8 cellular contexts compared by ENCODE assay signal in the genomic region with DNA sequence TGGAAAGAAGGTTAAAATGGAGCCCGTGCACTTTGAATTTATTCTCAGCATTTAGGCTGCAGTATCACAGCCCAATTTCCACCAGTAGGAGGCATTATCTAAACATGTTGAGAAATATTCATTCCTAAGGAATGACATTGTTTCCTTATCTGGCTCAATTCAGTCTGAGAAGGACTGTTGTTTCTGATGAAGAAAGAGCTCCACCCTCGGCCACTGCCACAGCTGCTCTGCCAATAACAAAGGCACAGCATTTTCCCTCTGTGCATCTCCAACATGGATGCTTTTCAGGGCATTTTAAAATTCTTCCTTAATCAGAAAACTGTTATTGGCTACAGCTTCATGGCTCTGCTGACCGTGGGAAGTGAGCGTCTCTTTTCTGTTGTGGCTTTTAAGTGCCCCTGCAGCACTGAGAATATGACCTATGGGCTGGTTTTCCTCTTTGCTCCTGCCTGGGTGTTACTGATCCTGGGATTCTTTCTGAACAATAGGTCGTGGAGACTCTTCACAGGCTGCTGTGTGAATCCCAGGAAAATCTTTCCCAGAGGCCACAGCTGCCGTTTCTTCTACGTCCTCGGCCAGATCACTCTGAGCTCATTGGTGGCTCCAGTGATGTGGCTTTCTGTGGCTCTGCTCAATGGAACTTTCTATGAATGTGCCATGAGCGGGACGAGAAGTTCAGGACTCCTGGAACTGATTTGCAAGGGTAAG. TPM values are rescaled to one million over a fixed set of nuclear protein-coding genes. Genes with fewer than 3 reads are reported as not detected.
DNase-seq lines count a peak whose midpoint lies in the region; ATAC-seq, FAIRE-seq and TF ChIP-seq lines count a peak whose summit lies in the region.

A gene with protein sequence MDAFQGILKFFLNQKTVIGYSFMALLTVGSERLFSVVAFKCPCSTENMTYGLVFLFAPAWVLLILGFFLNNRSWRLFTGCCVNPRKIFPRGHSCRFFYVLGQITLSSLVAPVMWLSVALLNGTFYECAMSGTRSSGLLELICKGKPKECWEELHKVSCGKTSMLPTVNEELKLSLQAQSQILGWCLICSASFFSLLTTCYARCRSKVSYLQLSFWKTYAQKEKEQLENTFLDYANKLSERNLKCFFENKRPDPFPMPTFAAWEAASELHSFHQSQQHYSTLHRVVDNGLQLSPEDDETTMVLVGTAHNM (plus strand): TSS at position 216 of the 708 bp plus-strand sequence. CDS start 58 bp downstream, at position 274.

- intact Hi-C loops in GM12878 (cut with micrococcal nuclease; ENCODE audit: unreplicated experiment) (no loop called here), kidney (cut with DNase I) (no loop called here)

- peak within 1 kb of the TSS; percentile 54; the same call in 1 of the 2 replicates for H3K4me2 ChIP-seq in GM12878 (ENCODE audit: control insufficient read depth, insufficient read depth)

- TF ChIP-seq CTCF in AG10803 (conservative IDR thresholded peaks at IDR 0.05; ENCODE audit: low read length) (peak; percentile 80), GM12878 (IDR thresholded peaks at IDR 0.05 in 2 of 3, conservative IDR thresholded peaks at IDR 0.05 in 1 of 3; ENCODE audit: control insufficient read depth in 2 of 3, extremely low read depth in 1 of 3, insufficient read depth in 1 of 3, low read depth in 3 of 3, low read length in 3 of 3) (peak in 1 of 3 experiments; percentile 24; a peak in 1 of 6 replicates), kidney (IDR thresholded peaks at IDR 0.05; ENCODE audit: borderline replicate concordance, extremely low read depth, insufficient read depth) (peak; percentile 41)

- RAD21 ChIA-PET in GM12878 (lab: Charles Lee; ENCODE audit: unreplicated experiment): interaction anchor here (0.7 to 1.5 kb wide), 2 partner anchors 42 to 224 kb away, joined by 3 to 5 read pairs; partner anchors contain the start of gene CALHM4

- H2AFZ ChIP-seq in GM12878 (ENCODE audit: control insufficient read depth, low read depth, low read length): peak within 1 kb of the TSS; percentile 61

- 56% methylated on average over 10 of the region's 10 CpGs for WGBS in GM12878 (ENCODE audit: insufficient coverage, insufficient replicate concordance, low lambda C conversion rate, missing lambda C conversion rate)

- H3K27me3 ChIP-seq in HUES48 (ENCODE audit: control insufficient read depth, insufficient read depth, low read length): no peaks in the 10 kb centered on the region
- no peaks in the 10 kb centered on the region; a peak in 1 of 4 replicates for H3K27me3 ChIP-seq in GM12878 (replicated peaks in 1 of 2; ENCODE audit: control insufficient read depth in 2 of 2, insufficient read depth in 2 of 2, low read length in 1 of 2)
- no peaks in the 10 kb centered on the region for H3K27me3 ChIP-seq in subcutaneous abdominal adipose tissue (ENCODE audit: control insufficient read depth in 5 of 5, insufficient read depth in 4 of 5, low read length in 5 of 5)

- SMC1A ChIA-PET in GM12878 (lab: Charles Lee; ENCODE audit: uncharacterized antibody, unreplicated experiment): interaction anchor here (0.9 to 2.0 kb wide), 4 partner anchors 11 to 223 kb away, joined by 3 to 13 read pairs (median 4); no protein-coding TSS in a partner anchor

- H4K20me1 ChIP-seq in GM12878 (ENCODE audit: control insufficient read depth, insufficient read depth): no peaks in the 10 kb centered on the region

- peaks cover 10% of the 10 kb centered on the region for H3K4me1 ChIP-seq in HUES48 (ENCODE audit: control insufficient read depth, insufficient read depth, low read length)
- peaks cover 9% of the 10 kb centered on the region for H3K4me1 ChIP-seq in GM12878 (ENCODE audit: control insufficient read depth, insufficient read depth, low read length)
- H3K4me1 ChIP-seq in kidney (ENCODE audit: control insufficient read depth in 1 of 2, insufficient read depth in 1 of 2, low read depth in 1 of 2, low read length in 2 of 2): no peaks in the 10 kb centered on the region
- peaks cover 0 to 32% (median 20%) of the 10 kb centered on the region in 5 donors for H3K4me1 ChIP-seq in subcutaneous abdominal adipose tissue (ENCODE audit: control insufficient read depth in 5 of 5, insufficient read depth in 5 of 5, low read length in 5 of 5)

- H3K4me3 ChIP-seq in AG10803 (ENCODE audit: low read length) (peak within 1 kb of the TSS; percentile 67), HUES48 (ENCODE audit: low read depth, low read length) (no peak within 1 kb of the TSS), GM12878 (no peak within 1 kb of the TSS), kidney (ENCODE audit: low read length in 2 of 2) (peak within 1 kb of the TSS; percentile 49 to 56), subcutaneous abdominal adipose tissue (ENCODE audit: low read depth in 1 of 5, low read length in 5 of 5) (peak within 1 kb of the TSS; percentile 69 to 78 (median 74))

- POLR2A ChIA-PET in GM12878 (lab: Charles Lee): no interaction called here

- CTCF ChIA-PET in GM12878 (lab: Yijun Ruan, JAX): interaction anchor here (0.8 to 5.2 kb wide), 4 partner anchors 15 to 224 kb away, joined by 3 to 34 read pairs (median 12); no protein-coding TSS in a partner anchor

- DNase-seq in AG10803 (ENCODE audit: low read depth): peak; percentile 90
- no peak for DNase-seq in GM12878 (ENCODE audit: low read depth, low spot score)
- DNase-seq in kidney: no peak
- no peak for DNase-seq in T-helper 9 cell
- DNase-seq in NCI-H524 (lab: John Stamatoyannopoulos, UW): no peak

- H3K36me3 ChIP-seq in HUES48 (ENCODE audit: control insufficient read depth, insufficient read depth, low read length): no peaks in the 10 kb centered on the region
- H3K36me3 ChIP-seq in GM12878 (ENCODE audit: control insufficient read depth in 2 of 2, insufficient read depth in 2 of 2, low read length in 1 of 2): no peaks in the 10 kb centered on the region
- no peaks in the 10 kb centered on the region for H3K36me3 ChIP-seq in kidney (ENCODE audit: control insufficient read depth in 1 of 2, insufficient read depth in 2 of 2, low read length in 2 of 2)
- peaks cover 5 to 10% (median 8%) of the 10 kb centered on the region in 5 donors for H3K36me3 ChIP-seq in subcutaneous abdominal adipose tissue (ENCODE audit: control insufficient read depth in 5 of 5, insufficient read depth in 5 of 5, low read length in 5 of 5)

- no peaks in the 10 kb centered on the region for H3K9me3 ChIP-seq in HUES48 (ENCODE audit: control insufficient read depth, insufficient read depth, low read length)
- no peaks in the 10 kb centered on the region for H3K9me3 ChIP-seq in GM12878 (replicated peaks; ENCODE audit: control insufficient read depth, insufficient read depth, low read length)
- no peaks in the 10 kb centered on the region for H3K9me3 ChIP-seq in kidney (ENCODE audit: control insufficient read depth in 1 of 2, low read length in 2 of 2)
- no peaks in the 10 kb centered on the region for H3K9me3 ChIP-seq in subcutaneous abdominal adipose tissue (ENCODE audit: control insufficient read depth in 5 of 5, low read length in 5 of 5)

- H3K79me2 ChIP-seq in GM12878 (ENCODE audit: control insufficient read depth, insufficient read depth, low read length): no peaks in the 10 kb centered on the region

- H3K27ac ChIP-seq in HUES48 (ENCODE audit: low read depth, low read length) (peak within 1 kb of the TSS; percentile 72), GM12878 (ENCODE audit: control insufficient read depth, insufficient read depth) (no peak within 1 kb of the TSS), kidney (ENCODE audit: low read depth in 2 of 2, low read length in 2 of 2) (peak within 1 kb of the TSS; percentile 69 to 80), subcutaneous abdominal adipose tissue (ENCODE audit: low read depth, low read length) (peak within 1 kb of the TSS; percentile 87)

- no peak for TF ChIP-seq EP300 in GM12878 (IDR thresholded peaks at IDR 0.05; ENCODE audit: borderline replicate concordance in 1 of 2, control insufficient read depth in 1 of 2, low read depth in 2 of 2, low read length in 2 of 2)

- in situ Hi-C loops in GM12878 (cut with MboI): no loop called here

- FAIRE-seq in GM12878 (lab: Jason Lieb, UNC) (no peak), kidney (lab: Jason Lieb, UNC) (peak; percentile 47)

- no TSS peak for BruUV-seq in GM12878 (replicated peaks; lab: Mats Ljungman, UMichigan)

- TF ChIP-seq RAD21 in GM12878 (IDR thresholded peaks at IDR 0.05; ENCODE audit: insufficient read depth, low read depth, low read length): 0 out of 2 replicates have a peak, but pooled peaks have one; percentile 2

- ATAC-seq in GM12878 (no peak), HG02759 (IDR thresholded peaks at IDR 0.05; ENCODE audit: unreplicated experiment) (no peak)

- H3K9ac ChIP-seq in HUES48 (ENCODE audit: low read depth, low read length): no peak within 1 kb of the TSS
- H3K9ac ChIP-seq in GM12878 (ENCODE audit: control insufficient read depth, insufficient read depth, low read length): 0 out of 2 replicates have a peak within 1 kb of the TSS, but pooled peaks have one; percentile 21
- peak within 1 kb of the TSS in 1 of 2 donors; percentile 64 for H3K9ac ChIP-seq in kidney (ENCODE audit: low read length in 2 of 2)
- H3K9ac ChIP-seq in subcutaneous abdominal adipose tissue (ENCODE audit: low read length in 5 of 5): peak within 1 kb of the TSS; percentile 66 to 88 (median 81)

- TF ChIP-seq POLR2A in GM12878 (IDR thresholded peaks at IDR 0.05; ENCODE audit: low read depth, low read length): no peak

TF ChIP-seq in GM12878, 131 proteins besides CTCF, POLR2A, EP300 and RAD21 (continues in another document):
- TF ChIP-seq RELA (IDR thresholded peaks at IDR 0.05; ENCODE audit: borderline replicate concordance, partially characterized antibody): no peak

RNA-seq across cellular contexts. Expression of the gene that starts here (rescaled TPM):
- total RNA-seq in GM12878 (2013; cell fraction: nucleolus; rRNA removed): not detected in 2 replicates
- total RNA-seq in GM12878 (2014; rRNA removed) (not detected in 2 replicates), GM12878 (2014; rRNA removed; fragmentation: Illumina TruSeq; extraction: Trizol) (not detected in 2 replicates), GM12878 (2021) (not detected in 2 replicates), kidney (1.3 TPM)
- not detected for polyA plus RNA-seq in GM12878 (2011; ENCODE audit: low read depth)
- polyA plus RNA-seq in GM12878 (2011; rRNA removed) (not detected in 2 replicates), GM12878 (2014; fragmentation: Illumina TruSeq; extraction: Trizol) (not detected in 2 replicates), GM12878 (2014; fragmentation: Nextera tagmentation; extraction: Ambion mirVana) (not detected), GM12878 (2014; rRNA removed) (not detected in 2 replicates), GM12878 (2016; fragmentation: Nextera tagmentation; extraction: Ambion mirVana) (not detected), kidney (ENCODE audit: insufficient read depth, low read depth, low replicate concordance) (2.1 TPM)
- not detected in 2 replicates for polyA plus RNA-seq in GM12878 (2011; cell fraction: cytosol; rRNA removed)
- polyA plus RNA-seq in GM12878 (2011; cell fraction: nucleus; rRNA removed): not detected in 2 replicates
- not detected in 2 replicates for polyA plus RNA-seq in GM12878 (2012)
- polyA minus RNA-seq in GM12878 (2011; rRNA and poly(A)+ RNA removed): not detected in 2 replicates
- polyA minus RNA-seq in GM12878 (2011; cell fraction: cytosol; rRNA and poly(A)+ RNA removed): not detected in 2 replicates
- not detected in 2 replicates for polyA minus RNA-seq in GM12878 (2011; cell fraction: nucleus; rRNA and poly(A)+ RNA removed)

Comparison
In these comparisons a context has a peak if more than half of its experiments do, and no peak if none do; other contexts are left out.
1. H3K4me3 ChIP-seq: peak in AG10803 (single experiment), kidney (2 of 2) and subcutaneous abdominal adipose tissue (5 of 5); none in HUES48 (single experiment) and GM12878 (single experiment).